Comparison of ENCODE assay signal across 24 cellular contexts in genomic region chr3:188863999-188864406, GRCh38.
DNase-seq lines count a peak whose midpoint lies in the region; TF ChIP-seq lines count a peak whose summit lies in the region.
"Had no signal": no experiment of that assay in that cellular context is flagged by ENCODE, and none has a peak within 500 bp of the region (broad histone marks: within the 10 kb centered on the region; RNA-seq: fewer than 3 reads in every experiment).

No MANE protein-coding gene starts in this region.

- peak; percentile 15 for DNase-seq in AG04450 (ENCODE audit: low read depth, low spot score)
- no peak for DNase-seq in HFFc6
- no peak for DNase-seq in esophagus muscularis mucosa (ENCODE audit: extremely low spot score)
- peak; percentile 31 for DNase-seq in mucosa of gallbladder (ENCODE audit: low spot score)
- no peak for DNase-seq in activated T-cell treated with anti-CD3 and anti-CD28 coated beads for 4 hours
- DNase-seq in NCI-H345 (lab: John Stamatoyannopoulos, UW), result no peak
- no peak for DNase-seq in hippocampal formation (lab: John Stamatoyannopoulos, UW)
- no peak for DNase-seq in glutamatergic neuron
- DNase-seq: activated B cell treated with CpG ODN at 0.5 μM for 24 hours; activated CD8-positive, alpha-beta T cell treated with anti-CD3 and anti-CD28 coated beads, Interleukin-2, amount 10 ng/mL, durations not matched to agents 7 days and 5 days; activated T-cell treated with anti-CD3 and anti-CD28 coated beads, Interleukin-2, amount 50 U/mL, for 48 hours; CD8-positive, alpha-beta memory T cell; Kasumi-1; left colon; NCI-H1105; NCI-H2171; NCI-H774; PC-9; stimulated activated CD4-positive, alpha-beta T cell treated with anti-CD3 and anti-CD28 coated beads, Interleukin-15, amount 100 ng/mL, for 24 hours had no signal

- H3K27ac Mint-ChIP-seq in HFFc6 (peak overlapping the region; percentile 56), glutamatergic neuron (ENCODE audit: unreplicated experiment) (no peak overlapping the region)
- H3K27ac Mint-ChIP-seq: activated B cell treated with CpG ODN at 0.5 μM for 24 hours; activated CD8-positive, alpha-beta T cell treated with anti-CD3 and anti-CD28 coated beads, Interleukin-2, amount 10 ng/mL, durations not matched to agents 7 days and 5 days; activated naive CD4-positive, alpha-beta T cell treated with anti-CD3 and anti-CD28 coated beads, Interleukin-2, amount 50 U/mL, for 24 hours; stimulated activated memory B cell treated with anti-CD40 and anti-IgM and Interleukin-4, amounts not matched to agents 10 μg/mL and 1 μg/mL and 100 μg/mL, for 72 hours had no signal

- H3K36me3 Mint-ChIP-seq in HFFc6 (ENCODE audit: low read depth), result peaks cover 11% of the 10 kb centered on the region; the same call in 1 of the 2 replicates
- no peaks in the 10 kb centered on the region for H3K36me3 Mint-ChIP-seq in glutamatergic neuron (ENCODE audit: unreplicated experiment)

- H3K9me3 Mint-ChIP-seq in HFFc6, result no peaks in the 10 kb centered on the region
- H3K9me3 Mint-ChIP-seq in glutamatergic neuron (ENCODE audit: unreplicated experiment), result no peaks in the 10 kb centered on the region
- H3K9me3 Mint-ChIP-seq: activated B cell treated with CpG ODN at 0.5 μM for 24 hours; activated naive CD4-positive, alpha-beta T cell treated with anti-CD3 and anti-CD28 coated beads, Interleukin-2, amount 50 U/mL, for 24 hours; CD8-positive, alpha-beta memory T cell; stimulated activated memory B cell treated with anti-CD40 and anti-IgM and Interleukin-4, amounts not matched to agents 10 μg/mL and 1 μg/mL and 100 μg/mL, for 72 hours had no signal

- H3K9me3 ChIP-seq in AG04450 (ENCODE audit: control insufficient read depth, insufficient read depth, low read length) (no peaks in the 10 kb centered on the region), esophagus muscularis mucosa (no peaks in the 10 kb centered on the region)
- H3K9me3 ChIP-seq: A549, tibial nerve had no signal

- H3K4me3 Mint-ChIP-seq in HFFc6 (no peak overlapping the region), glutamatergic neuron (ENCODE audit: unreplicated experiment) (no peak overlapping the region)
- H3K4me3 Mint-ChIP-seq: activated B cell treated with CpG ODN at 0.5 μM for 24 hours; activated CD8-positive, alpha-beta T cell treated with anti-CD3 and anti-CD28 coated beads, Interleukin-2, amount 10 ng/mL, durations not matched to agents 7 days and 5 days; activated naive CD4-positive, alpha-beta T cell treated with anti-CD3 and anti-CD28 coated beads, Interleukin-2, amount 50 U/mL, for 24 hours; CD8-positive, alpha-beta memory T cell; stimulated activated memory B cell treated with anti-CD40 and anti-IgM and Interleukin-4, amounts not matched to agents 10 μg/mL and 1 μg/mL and 100 μg/mL, for 72 hours had no signal

- 0 out of 2 replicates have a peak, but pooled peaks cover 2% of the 10 kb centered on the region for H3K27me3 Mint-ChIP-seq in HFFc6 (ENCODE audit: insufficient read depth)
- H3K27me3 Mint-ChIP-seq in glutamatergic neuron (ENCODE audit: unreplicated experiment), result no peaks in the 10 kb centered on the region
- H3K27me3 Mint-ChIP-seq: activated B cell treated with CpG ODN at 0.5 μM for 24 hours; activated naive CD4-positive, alpha-beta T cell treated with anti-CD3 and anti-CD28 coated beads, Interleukin-2, amount 50 U/mL, for 24 hours; CD8-positive, alpha-beta memory T cell; stimulated activated memory B cell treated with anti-CD40 and anti-IgM and Interleukin-4, amounts not matched to agents 10 μg/mL and 1 μg/mL and 100 μg/mL, for 72 hours had no signal

- peaks cover 12 to 78% (median 51%) of the 10 kb centered on the region in 4 donors for H3K4me1 ChIP-seq in esophagus muscularis mucosa

- intact Hi-C loops in esophagus muscularis mucosa (cut with DNase I), result no loop called here

- POLR2A ChIA-PET in AG04450 (lab: Yijun Ruan, JAX), result no interaction called here

- H3K4me1 Mint-ChIP-seq in HFFc6 (ENCODE audit: low read depth), result peaks cover 57% of the 10 kb centered on the region
- no peaks in the 10 kb centered on the region for H3K4me1 Mint-ChIP-seq in glutamatergic neuron (ENCODE audit: low read depth, unreplicated experiment)
- H3K4me1 Mint-ChIP-seq: activated naive CD4-positive, alpha-beta T cell treated with anti-CD3 and anti-CD28 coated beads, Interleukin-2, amount 50 U/mL, for 24 hours; CD8-positive, alpha-beta memory T cell; stimulated activated memory B cell treated with anti-CD40 and anti-IgM and Interleukin-4, amounts not matched to agents 10 μg/mL and 1 μg/mL and 100 μg/mL, for 72 hours had no signal

- TF ChIP-seq CTCF in AG04450 (IDR thresholded peaks at IDR 0.05; ENCODE audit: low read depth, low read length) (no peak), HFFc6 (IDR thresholded peaks at IDR 0.05) (no peak), esophagus muscularis mucosa (IDR thresholded peaks at IDR 0.05) (no peak), glutamatergic neuron (IDR thresholded peaks at IDR 0.05; ENCODE audit: partially characterized antibody, unreplicated experiment) (no peak)

- H3K4me3 ChIP-seq in AG04450 (ENCODE audit: low read depth, low read length) (no peak overlapping the region), esophagus muscularis mucosa (no peak overlapping the region)
- H3K4me3 ChIP-seq: A549, cardiac muscle cell, PC-9, tibial nerve had no signal

- CTCF ChIA-PET in AG04450 (lab: Charles Lee), result interaction anchor here (1.3 to 2.0 kb wide), 2 partner anchors 91 to 1124 kb away, joined by 4 to 9 read pairs; no protein-coding TSS in a partner anchor

- H3K27me3 ChIP-seq in AG04450 (ENCODE audit: control insufficient read depth, insufficient read depth, low read length), result no peaks in the 10 kb centered on the region
- H3K27me3 ChIP-seq in esophagus muscularis mucosa, result no peaks in the 10 kb centered on the region
- H3K27me3 ChIP-seq: cardiac muscle cell, tibial nerve had no signal

- peaks cover 6 to 22% (median 20%) of the 10 kb centered on the region in 4 donors for H3K36me3 ChIP-seq in esophagus muscularis mucosa
- H3K36me3 ChIP-seq: cardiac muscle cell had no signal

- TF ChIP-seq POLR2A in esophagus muscularis mucosa (IDR thresholded peaks at IDR 0.05; ENCODE audit: low read depth), result no peak

- 12% methylated on average over 3 of the region's 3 CpGs for WGBS in esophagus muscularis mucosa

- no peak overlapping the region for H3K27ac ChIP-seq in AG04450 (ENCODE audit: low read depth, low read length)
- peak overlapping the region in 3 of 4 donors; percentile 2 to 39 (median 24) for H3K27ac ChIP-seq in esophagus muscularis mucosa (replicated peaks in 1 of 4)
- H3K27ac ChIP-seq: A549, cardiac muscle cell, PC-9 had no signal

- no peak for TF ChIP-seq EP300 in esophagus muscularis mucosa (IDR thresholded peaks at IDR 0.05)

Comparison
In these comparisons a context has a peak if more than half of its experiments do, and no peak if none do; other contexts are left out.
1. DNase-seq: peak in AG04450 (single experiment) and mucosa of gallbladder (single experiment); none in HFFc6 (single experiment), esophagus muscularis mucosa (single experiment), activated T-cell treated with anti-CD3 and anti-CD28 coated beads for 4 hours (single experiment), NCI-H345 (single experiment), hippocampal formation (0 of 2) and glutamatergic neuron (single experiment).